ENCODE assay signal across 17 cellular contexts in genomic region chr15:101348015-101348414, GRCh38.
"Had no signal": no experiment of that assay in that cellular context is flagged by ENCODE, and none has a peak within 500 bp of the region (broad histone marks: within the 10 kb centered on the region; RNA-seq: fewer than 3 reads in every experiment).

No MANE protein-coding gene starts in this region.

- H3K4me1 Mint-ChIP-seq: stimulated activated effector memory CD8-positive, alpha-beta T cell treated with anti-CD3 and anti-CD28 coated beads, Interleukin-12 subunit alpha, Interleukin-12 subunit beta, amount 100 ng/mL, for 72 hours had no signal

- H3K4me1 ChIP-seq: esophagus muscularis mucosa, left lung, parathyroid adenoma, tibial artery had no signal

- H3K9ac ChIP-seq: parathyroid adenoma had no signal

- ATAC-seq: stimulated activated effector memory CD8-positive, alpha-beta T cell treated with anti-CD3 and anti-CD28 coated beads, Interleukin-12 subunit alpha, Interleukin-12 subunit beta, amount 100 ng/mL, for 72 hours had no signal

- H3K4me3 ChIP-seq: esophagus muscularis mucosa, left lung, tibial artery had no signal

- H2AFZ ChIP-seq: parathyroid adenoma had no signal

- H3K27me3 ChIP-seq: tibial artery had no signal

- DNase-seq: activated CD4-positive, alpha-beta T cell treated with anti-CD3 and anti-CD28 coated beads, Interleukin-2, amount 50 U/mL, for 4 hours; activated CD4-positive, CD25-positive, alpha-beta regulatory T cell treated with anti-CD3 and anti-CD28 coated beads, Interleukin-2, amount 50 U/mL, for 72 hours; activated gamma-delta T cell; activated T-cell treated with anti-CD3 and anti-CD28 coated beads, Interleukin-2, amount 50 U/mL, for 48 hours; amygdala; foreskin fibroblast; glutamatergic neuron; left lung; retina; small intestine; SW 1271; tibial artery had no signal

- H3K9me3 ChIP-seq: esophagus muscularis mucosa, left lung, tibial artery had no signal

- H3K27ac ChIP-seq: esophagus muscularis mucosa, left lung, parathyroid adenoma, tibial artery had no signal

- H3K27ac Mint-ChIP-seq: activated naive CD8-positive, alpha-beta T cell; stimulated activated effector memory CD8-positive, alpha-beta T cell treated with anti-CD3 and anti-CD28 coated beads, Interleukin-12 subunit alpha, Interleukin-12 subunit beta, amount 100 ng/mL, for 72 hours; T-helper 2 cell treated with Interferon-gamma antibody and Interleukin-4, amounts not matched to agents 5 μg/mL and 100 μg/mL, for 36 hours had no signal

- H3K36me3 ChIP-seq: esophagus muscularis mucosa, left lung, tibial artery had no signal

- H3K36me3 Mint-ChIP-seq: stimulated activated effector memory CD8-positive, alpha-beta T cell treated with anti-CD3 and anti-CD28 coated beads, Interleukin-12 subunit alpha, Interleukin-12 subunit beta, amount 100 ng/mL, for 72 hours had no signal

- H3K4me3 Mint-ChIP-seq: activated naive CD8-positive, alpha-beta T cell; stimulated activated effector memory CD8-positive, alpha-beta T cell treated with anti-CD3 and anti-CD28 coated beads, Interleukin-12 subunit alpha, Interleukin-12 subunit beta, amount 100 ng/mL, for 72 hours; T-helper 2 cell treated with Interferon-gamma antibody and Interleukin-4, amounts not matched to agents 5 μg/mL and 100 μg/mL, for 36 hours had no signal

- H3K9me3 Mint-ChIP-seq: stimulated activated effector memory CD8-positive, alpha-beta T cell treated with anti-CD3 and anti-CD28 coated beads, Interleukin-12 subunit alpha, Interleukin-12 subunit beta, amount 100 ng/mL, for 72 hours; T-helper 2 cell treated with Interferon-gamma antibody and Interleukin-4, amounts not matched to agents 5 μg/mL and 100 μg/mL, for 36 hours had no signal
